In genomic region chr4:41549469-41549868, GRCh38 we compare ENCODE assay signal across 13 cellular contexts. TPM values are rescaled to one million over a fixed set of nuclear protein-coding genes. Genes with fewer than 3 reads are reported as not detected.
A peak's percentile ranks its signal among the peaks of the same experiment; 100 is the strongest.
DNase-seq lines count a peak whose midpoint lies in the region; ATAC-seq and TF ChIP-seq lines count a peak whose summit lies in the region.
"Had no signal": no experiment of that assay in that cellular context is flagged by ENCODE, and none has a peak within 500 bp of the region (broad histone marks: within the 10 kb centered on the region; RNA-seq: fewer than 3 reads in every experiment).

No MANE protein-coding gene starts in this region.

- H3K36me3 ChIP-seq in PC-9 (ENCODE audit: low read depth), result 0 out of 2 replicates have a peak, but pooled peaks cover 5% of the 10 kb centered on the region
- no peaks in the 10 kb centered on the region for H3K36me3 ChIP-seq in spleen
- no peaks in the 10 kb centered on the region for H3K36me3 ChIP-seq in transverse colon

- peak; percentile 70 for ATAC-seq in left ventricle myocardium superior
- ATAC-seq: HCT116, HepG2 had no signal

- H3K79me2 ChIP-seq in PC-9 (ENCODE audit: low read depth), result 0 out of 2 replicates have a peak, but pooled peaks cover 8% of the 10 kb centered on the region

- no peak for TF ChIP-seq EP300 in transverse colon (IDR thresholded peaks at IDR 0.05; ENCODE audit: low read depth)

- TF ChIP-seq CTCF in C4-2B (conservative IDR thresholded peaks at IDR 0.05), result no peak
- no peak for TF ChIP-seq CTCF in PC-9 (conservative IDR thresholded peaks at IDR 0.05)
- no peak for TF ChIP-seq CTCF in spleen (IDR thresholded peaks at IDR 0.05 in 8 of 11, conservative IDR thresholded peaks at IDR 0.05 in 3 of 11)
- TF ChIP-seq CTCF in transverse colon (IDR thresholded peaks at IDR 0.05), result no peak

- no peaks in the 10 kb centered on the region for H3K27me3 ChIP-seq in PC-9 (ENCODE audit: insufficient read depth, low read depth)
- no peaks in the 10 kb centered on the region for H3K27me3 ChIP-seq in spleen (replicated peaks in 1 of 7)
- H3K27me3 ChIP-seq in transverse colon, result no peaks in the 10 kb centered on the region

- DNase-seq in PC-9 (no peak), left ventricle myocardium superior (no peak), spleen (no peak), transverse colon (no peak), NOMO-1 (lab: John Stamatoyannopoulos, UW; ENCODE audit: unreplicated experiment in 2 of 2) (no peak)
- DNase-seq in activated CD4-positive, alpha-beta T cell treated with anti-CD3 and anti-CD28 coated beads, Interleukin-2, amount 10 ng/mL, durations not matched to agents 24 days and 14 days, result no peak
- DNase-seq: Caco-2; CD8-positive, alpha-beta memory T cell; DND-41; GF-D8 had no signal

- no TSS peak for BruUV-seq in PC-9 (replicated peaks; lab: Mats Ljungman, UMichigan)

- no peaks in the 10 kb centered on the region for H4K20me1 ChIP-seq in PC-9 (ENCODE audit: insufficient read depth)

- no peaks in the 10 kb centered on the region for H3K27me3 Mint-ChIP-seq in activated CD4-positive, alpha-beta T cell treated with anti-CD3 and anti-CD28 coated beads, Interleukin-2, amount 10 ng/mL, durations not matched to agents 24 days and 14 days

- H3K4me1 ChIP-seq in PC-9 (replicated peaks; ENCODE audit: insufficient read depth), result peaks cover 16% of the 10 kb centered on the region
- H3K4me1 ChIP-seq in spleen, result peaks cover 0 to 23% (median 6%) of the 10 kb centered on the region in 6 donors
- H3K4me1 ChIP-seq in transverse colon, result peaks cover 0 to 4% (median 0%) of the 10 kb centered on the region in 4 donors
- H3K4me1 ChIP-seq: Caco-2 had no signal

- no peaks in the 10 kb centered on the region for H3K4me1 Mint-ChIP-seq in activated CD4-positive, alpha-beta T cell treated with anti-CD3 and anti-CD28 coated beads, Interleukin-2, amount 10 ng/mL, durations not matched to agents 24 days and 14 days
- H3K4me1 Mint-ChIP-seq: CD8-positive, alpha-beta memory T cell had no signal

- no peak for TF ChIP-seq POLR2A in spleen (IDR thresholded peaks at IDR 0.05)
- no peak for TF ChIP-seq POLR2A in transverse colon (IDR thresholded peaks at IDR 0.05)

- WGBS in spleen, 5 donors, result 56 to 67% (median 64%) methylated on average over 3 of the region's 3 CpGs
- WGBS in transverse colon (ENCODE audit: low coverage in 1 of 2), 2 donors, result 78 to 83% methylated on average over 3 of the region's 3 CpGs

- H3K4me3 ChIP-seq in PC-9 (no peak overlapping the region), spleen (no peak overlapping the region), transverse colon (no peak overlapping the region)

- intact Hi-C loops in PC-9 (cut with micrococcal nuclease; ENCODE audit: unreplicated experiment) (no loop called here), left ventricle myocardium superior (cut with micrococcal nuclease) (no loop called here), spleen (cut with DNase I; ENCODE audit: low total_unique reads) (no loop called here), transverse colon (cut with DNase I; ENCODE audit: low total_unique reads) (no loop called here)
- intact Hi-C loops in activated CD4-positive, alpha-beta T cell treated with anti-CD3 and anti-CD28 coated beads, Interleukin-2, amount 10 ng/mL, durations not matched to agents 24 days and 14 days (cut with micrococcal nuclease), result no loop called here

- H3K36me3 Mint-ChIP-seq in activated CD4-positive, alpha-beta T cell treated with anti-CD3 and anti-CD28 coated beads, Interleukin-2, amount 10 ng/mL, durations not matched to agents 24 days and 14 days (ENCODE audit: low read depth), result no peaks in the 10 kb centered on the region
- H3K36me3 Mint-ChIP-seq: CD8-positive, alpha-beta memory T cell had no signal

- in situ Hi-C loops in transverse colon (cut with MboI; ENCODE audit: low pct_ligation_motif_present in 1 of 4, low pct_unique_long_range_greater_than_20kb in 1 of 4, low sequenced_read_pairs in 3 of 4), result no loop called here

- H3K4me2 ChIP-seq in PC-9, result no peak overlapping the region

- CTCF ChIA-PET in PC-9 (lab: Charles Lee), result no interaction called here

- H2AFZ ChIP-seq in PC-9, result no peak overlapping the region

- POLR2A ChIA-PET in PC-9 (lab: Charles Lee; ENCODE audit: unreplicated experiment), result interaction anchor here (0.8 to 1.0 kb wide), 2 partner anchors 188 to 191 kb away, joined by 4 to 5 read pairs; no protein-coding TSS in a partner anchor

- no peaks in the 10 kb centered on the region for H3K9me3 Mint-ChIP-seq in activated CD4-positive, alpha-beta T cell treated with anti-CD3 and anti-CD28 coated beads, Interleukin-2, amount 10 ng/mL, durations not matched to agents 24 days and 14 days

- no peaks in the 10 kb centered on the region for H3K9me2 ChIP-seq in PC-9 (ENCODE audit: insufficient read depth)

- no peak overlapping the region for H3K4me3 Mint-ChIP-seq in activated CD4-positive, alpha-beta T cell treated with anti-CD3 and anti-CD28 coated beads, Interleukin-2, amount 10 ng/mL, durations not matched to agents 24 days and 14 days
- H3K4me3 Mint-ChIP-seq: CD8-positive, alpha-beta memory T cell had no signal

- H3K27ac Mint-ChIP-seq in activated CD4-positive, alpha-beta T cell treated with anti-CD3 and anti-CD28 coated beads, Interleukin-2, amount 10 ng/mL, durations not matched to agents 24 days and 14 days, result no peak overlapping the region
- H3K27ac Mint-ChIP-seq: CD8-positive, alpha-beta memory T cell had no signal

- H3K27ac ChIP-seq in C4-2B (peak overlapping the region; percentile 42; the same call in 1 of the 2 replicates), PC-9 (peak overlapping the region; percentile 38; the same call in 1 of the 2 replicates), spleen (peak overlapping the region in 7 of 8 donors; percentile 16 to 72 (median 34)), transverse colon (no peak overlapping the region)

- H3K9me3 ChIP-seq in PC-9 (ENCODE audit: insufficient read depth, low read depth), result no peaks in the 10 kb centered on the region; the same call in 1 of the 2 replicates
- no peaks in the 10 kb centered on the region for H3K9me3 ChIP-seq in spleen
- H3K9me3 ChIP-seq in transverse colon, result no peaks in the 10 kb centered on the region
- H3K9me3 ChIP-seq: Caco-2 had no signal

- H3F3A ChIP-seq in PC-9 (ENCODE audit: insufficient read depth, low read depth), result peaks cover 12% of the 10 kb centered on the region; the same call in 1 of the 2 replicates

RNA-seq across cellular contexts. Expression of gene LIMCH1, which starts 11.5 kb away (rescaled TPM):
- total RNA-seq in PC-9 (2021) (252 and 339 TPM in 2 replicates), left ventricle myocardium superior (232 TPM), spleen (100 to 1,000 TPM; 211 to 434 (median 254) TPM), transverse colon (10 to 100 TPM in 2 of 4 donors, 1 to 10 TPM in 2; 5.5 to 18.5 (median 9.7) TPM)
- 10 to 100 TPM; 14.4 to 36.9 (median 19.9) TPM for polyA plus RNA-seq in spleen
- total RNA-seq in activated CD4-positive, alpha-beta T cell treated with anti-CD3 and anti-CD28 coated beads, Interleukin-2, amount 10 ng/mL, durations not matched to agents 24 days and 14 days, result not detected in 2 replicates
- total RNA-seq: CD8-positive, alpha-beta memory T cell; HepG2 had no signal
- polyA plus RNA-seq: CD8-positive, alpha-beta memory T cell had no signal

Comparison
In these comparisons a context has a peak if more than half of its experiments do, and no peak if none do; other contexts are left out.
1. H3K27ac ChIP-seq: peak in C4-2B (single experiment), PC-9 (single experiment) and spleen (7 of 8); none in transverse colon (0 of 4).
2. RNA of gene LIMCH1, which starts 11.5 kb away (total RNA-seq): 252 to 339 TPM in PC-9, 211 to 434 TPM in spleen and 232 TPM in left ventricle myocardium superior (single experiment); 5.5 to 18.5 TPM in transverse colon and not detected in activated CD4-positive, alpha-beta T cell treated with anti-CD3 and anti-CD28 coated beads, Interleukin-2, amount 10 ng/mL, durations not matched to agents 24 days and 14 days; every median in the first group is over 10 times any median in the second.